8 cellular contexts compared by ENCODE assay signal in the genomic region with DNA sequence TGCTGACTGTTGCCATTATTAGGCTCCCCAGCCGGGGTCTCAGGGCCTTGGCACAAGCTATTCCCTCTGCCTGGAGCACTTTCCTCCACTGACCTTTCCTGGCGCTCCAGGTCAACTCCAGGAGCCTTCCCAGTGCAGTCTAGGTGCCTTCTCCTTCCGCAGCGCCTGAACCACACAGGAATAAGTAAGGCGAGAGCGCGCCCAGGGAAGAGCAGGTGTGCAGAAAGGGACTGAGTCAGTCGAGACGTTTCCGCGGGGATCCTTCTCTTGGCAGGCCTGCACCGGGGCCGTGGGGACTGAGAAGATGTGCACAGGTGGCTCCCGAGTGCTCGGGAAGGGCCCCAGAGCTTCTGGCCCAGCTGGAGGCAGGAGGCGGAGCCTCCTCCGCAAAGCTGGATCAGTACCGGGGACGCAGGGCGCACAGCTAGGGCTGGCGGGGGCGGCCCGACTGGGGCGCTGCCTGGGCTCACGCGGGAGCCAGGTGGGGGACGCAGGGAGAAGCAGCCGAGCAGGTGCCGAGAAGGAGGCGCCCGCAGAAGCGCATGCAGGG. TPM values are rescaled to one million over a fixed set of nuclear protein-coding genes. Genes with fewer than 3 reads are reported as not detected.
DNase-seq lines count a peak whose midpoint lies in the region; ATAC-seq lines count a peak whose summit lies in the region.

No MANE protein-coding gene starts in this region.

- peak overlapping the region; percentile 72 for H3K4me3 Mint-ChIP-seq in activated naive CD4-positive, alpha-beta T cell treated with anti-CD3 and anti-CD28 coated beads, Interleukin-2, amount 50 U/mL, for 24 hours
- H3K4me3 Mint-ChIP-seq in immature natural killer cell: peak overlapping the region; percentile 54 to 74 (median 71)

- H3K4me1 Mint-ChIP-seq in activated naive CD4-positive, alpha-beta T cell treated with anti-CD3 and anti-CD28 coated beads, Interleukin-2, amount 50 U/mL, for 24 hours: peaks cover 4% of the 10 kb centered on the region
- H3K4me1 Mint-ChIP-seq in immature natural killer cell: peaks cover 0 to 15% of the 10 kb centered on the region in 2 donors

- H3K9me3 Mint-ChIP-seq in activated naive CD4-positive, alpha-beta T cell treated with anti-CD3 and anti-CD28 coated beads, Interleukin-2, amount 50 U/mL, for 24 hours: no peaks in the 10 kb centered on the region
- no peaks in the 10 kb centered on the region for H3K9me3 Mint-ChIP-seq in immature natural killer cell

- peaks cover under 1% of the 10 kb centered on the region for H3K36me3 Mint-ChIP-seq in activated naive CD4-positive, alpha-beta T cell treated with anti-CD3 and anti-CD28 coated beads, Interleukin-2, amount 50 U/mL, for 24 hours
- peaks cover 1 to 9% (median 5%) of the 10 kb centered on the region in 3 donors for H3K36me3 Mint-ChIP-seq in immature natural killer cell

- peaks cover 14% of the 10 kb centered on the region for H3K27me3 Mint-ChIP-seq in activated naive CD4-positive, alpha-beta T cell treated with anti-CD3 and anti-CD28 coated beads, Interleukin-2, amount 50 U/mL, for 24 hours
- peaks cover 16 to 32% (median 19%) of the 10 kb centered on the region in 3 donors for H3K27me3 Mint-ChIP-seq in immature natural killer cell (ENCODE audit: low read depth in 3 of 3)

- peak overlapping the region; percentile 41 for H3K27ac Mint-ChIP-seq in activated naive CD4-positive, alpha-beta T cell treated with anti-CD3 and anti-CD28 coated beads, Interleukin-2, amount 50 U/mL, for 24 hours
- H3K27ac Mint-ChIP-seq in immature natural killer cell: peak overlapping the region in 4 of 6 donors; percentile 37 to 58 (median 44)

- intact Hi-C loops in Right ventricle myocardium superior (cut with DNase I) (no loop called here), Right ventricle myocardium inferior (cut with DNase I) (no loop called here)

- ATAC-seq in Right ventricle myocardium superior (ENCODE audit: poor library complexity) (peak; percentile 6), Right ventricle myocardium inferior (no peak)
- no peak for ATAC-seq in stimulated activated naive CD8-positive, alpha-beta T cell treated with anti-CD3 and anti-CD28 coated beads, Interleukin-15, Interleukin-2, amounts not matched to agents 100 U/mL and 50 U/mL, for 24 hours

- DNase-seq in Right ventricle myocardium superior (no peak), Right ventricle myocardium inferior (ENCODE audit: missing footprints) (no peak), NCI-H146 treated with DMSO at 0.1 percent for 48 hours (lab: John Stamatoyannopoulos, UW; ENCODE audit: unreplicated experiment) (peak; percentile 1), immature natural killer cell (no peak), medulla oblongata (ENCODE audit: extremely low spot score) (no peak), NOMO-1 treated with dmso at 0.1 percent for 144 hours (lab: John Stamatoyannopoulos, UW; ENCODE audit: unreplicated experiment) (no peak)
- peak; percentile 20 for DNase-seq in stimulated activated naive CD8-positive, alpha-beta T cell treated with anti-CD3 and anti-CD28 coated beads, Interleukin-15, Interleukin-2, amounts not matched to agents 100 U/mL and 50 U/mL, for 24 hours

RNA-seq across cellular contexts. Expression of a gene that starts 0.8 kb away (rescaled TPM):
- total RNA-seq in Right ventricle myocardium superior (0.30 TPM), Right ventricle myocardium inferior (0.22 TPM)
- polyA plus RNA-seq in immature natural killer cell: not detected

Comparison
In these comparisons a context has a peak if more than half of its experiments do, and no peak if none do; other contexts are left out.
1. DNase-seq: peak in NCI-H146 treated with DMSO at 0.1 percent for 48 hours (single experiment) and stimulated activated naive CD8-positive, alpha-beta T cell treated with anti-CD3 and anti-CD28 coated beads, Interleukin-15, Interleukin-2, amounts not matched to agents 100 U/mL and 50 U/mL, for 24 hours (single experiment); none in Right ventricle myocardium superior (single experiment), Right ventricle myocardium inferior (single experiment), immature natural killer cell (0 of 3), medulla oblongata (single experiment) and NOMO-1 treated with dmso at 0.1 percent for 144 hours (single experiment).